Comparison of ENCODE assay signal across 1 cellular context in genomic region chr16:85228970-85229430, GRCh38.
TF ChIP-seq lines count a peak whose summit lies in the region.

No MANE protein-coding gene starts in this region.

TF ChIP-seq in IMR-90, 13 proteins besides CTCF, POLR2A, EP300 and RAD21 (continued from another document):
- no peak for TF ChIP-seq MXI1 (IDR thresholded peaks at IDR 0.05; ENCODE audit: borderline replicate concordance, low read depth, low read length)
- no peak for TF ChIP-seq CEBPB (IDR thresholded peaks at IDR 0.05; ENCODE audit: low read depth, low read length)
- no peak for TF ChIP-seq BHLHE40 (IDR thresholded peaks at IDR 0.05; ENCODE audit: low read depth, low read length)
- no peak for TF ChIP-seq RFX5 (IDR thresholded peaks at IDR 0.05; ENCODE audit: low read depth, low read length)
- TF ChIP-seq ELK1 (IDR thresholded peaks at IDR 0.05; ENCODE audit: borderline replicate concordance, low read depth, low read length) = no peak
- TF ChIP-seq USF2 (IDR thresholded peaks at IDR 0.05; ENCODE audit: low read depth, low read length) = no peak
- TF ChIP-seq NFE2L2 (IDR thresholded peaks at IDR 0.05; ENCODE audit: low read depth, low read length) = no peak
- no peak for TF ChIP-seq RCOR1 (IDR thresholded peaks at IDR 0.05; ENCODE audit: insufficient replicate concordance, low read length)
- no peak for TF ChIP-seq SMC3 (IDR thresholded peaks at IDR 0.05; ENCODE audit: low read depth, low read length)
